In the genomic region with DNA sequence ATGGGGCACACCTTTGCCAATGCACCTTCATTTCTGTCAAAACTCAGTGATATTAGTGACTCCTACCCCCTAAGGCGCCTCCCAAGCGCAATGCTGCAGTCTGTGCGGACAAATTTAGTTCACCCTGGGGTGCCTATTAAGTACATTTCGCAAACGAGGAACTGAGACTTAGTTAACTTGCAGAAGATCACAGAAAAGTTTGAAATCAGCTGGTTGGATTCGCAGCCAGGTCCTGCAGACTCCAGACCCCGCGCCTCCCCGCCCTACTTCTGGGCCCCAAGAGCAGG, we compare ENCODE assay signal across 1 cellular context.
TF ChIP-seq lines count a peak whose summit lies in the region.

No MANE protein-coding gene starts in this region.

TF ChIP-seq in IMR-90, 13 proteins besides CTCF, POLR2A, EP300 and RAD21:
- no peak for TF ChIP-seq SMC3 (IDR thresholded peaks at IDR 0.05; ENCODE audit: low read depth, low read length)
- no peak for TF ChIP-seq CEBPB (IDR thresholded peaks at IDR 0.05; ENCODE audit: low read depth, low read length)
- no peak for TF ChIP-seq NFE2L2 (IDR thresholded peaks at IDR 0.05; ENCODE audit: low read depth, low read length)
- no peak for TF ChIP-seq FOS (IDR thresholded peaks at IDR 0.05; ENCODE audit: low read depth, low read length)
- no peak for TF ChIP-seq MXI1 (IDR thresholded peaks at IDR 0.05; ENCODE audit: borderline replicate concordance, low read depth, low read length)
- TF ChIP-seq, protein P1, sequence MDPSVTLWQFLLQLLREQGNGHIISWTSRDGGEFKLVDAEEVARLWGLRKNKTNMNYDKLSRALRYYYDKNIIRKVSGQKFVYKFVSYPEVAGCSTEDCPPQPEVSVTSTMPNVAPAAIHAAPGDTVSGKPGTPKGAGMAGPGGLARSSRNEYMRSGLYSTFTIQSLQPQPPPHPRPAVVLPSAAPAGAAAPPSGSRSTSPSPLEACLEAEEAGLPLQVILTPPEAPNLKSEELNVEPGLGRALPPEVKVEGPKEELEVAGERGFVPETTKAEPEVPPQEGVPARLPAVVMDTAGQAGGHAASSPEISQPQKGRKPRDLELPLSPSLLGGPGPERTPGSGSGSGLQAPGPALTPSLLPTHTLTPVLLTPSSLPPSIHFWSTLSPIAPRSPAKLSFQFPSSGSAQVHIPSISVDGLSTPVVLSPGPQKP (IDR thresholded peaks at IDR 0.05; ENCODE audit: borderline replicate concordance, low read depth, low read length): no peak
- TF ChIP-seq, protein P2, sequence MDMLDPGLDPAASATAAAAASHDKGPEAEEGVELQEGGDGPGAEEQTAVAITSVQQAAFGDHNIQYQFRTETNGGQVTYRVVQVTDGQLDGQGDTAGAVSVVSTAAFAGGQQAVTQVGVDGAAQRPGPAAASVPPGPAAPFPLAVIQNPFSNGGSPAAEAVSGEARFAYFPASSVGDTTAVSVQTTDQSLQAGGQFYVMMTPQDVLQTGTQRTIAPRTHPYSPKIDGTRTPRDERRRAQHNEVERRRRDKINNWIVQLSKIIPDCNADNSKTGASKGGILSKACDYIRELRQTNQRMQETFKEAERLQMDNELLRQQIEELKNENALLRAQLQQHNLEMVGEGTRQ (IDR thresholded peaks at IDR 0.05; ENCODE audit: low read depth, low read length): no peak
- no peak for TF ChIP-seq BHLHE40 (IDR thresholded peaks at IDR 0.05; ENCODE audit: low read depth, low read length)
- TF ChIP-seq MAZ (IDR thresholded peaks at IDR 0.05; ENCODE audit: borderline replicate concordance, low read depth, low read length): no peak
